18 cellular contexts compared by ENCODE assay signal in the genomic region with DNA sequence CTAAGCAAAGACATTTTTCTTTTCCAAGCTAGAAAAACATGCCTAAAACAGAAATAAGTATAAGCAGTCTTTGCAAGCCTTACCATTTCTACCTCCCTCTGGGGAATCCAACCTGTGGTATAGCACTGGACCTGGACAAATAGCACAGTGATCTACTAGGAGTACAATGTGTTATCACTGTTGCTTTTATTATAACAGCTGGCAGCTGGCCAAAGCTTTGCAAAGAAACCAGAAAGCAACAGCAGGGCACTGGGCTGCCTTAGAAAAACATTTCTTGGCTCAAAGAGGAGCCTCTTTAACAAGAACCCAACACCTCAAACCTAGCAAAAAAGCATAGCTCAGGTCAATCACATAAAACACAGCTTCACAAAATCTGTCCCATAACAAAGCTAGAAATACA.
DNase-seq lines count a peak whose midpoint lies in the region; ATAC-seq and TF ChIP-seq lines count a peak whose summit lies in the region.
"Had no signal": no experiment of that assay in that cellular context is flagged by ENCODE, and none has a peak within 500 bp of the region (broad histone marks: within the 10 kb centered on the region; RNA-seq: fewer than 3 reads in every experiment).

No MANE protein-coding gene starts in this region.

- no peak overlapping the region for H3K4me2 ChIP-seq in smooth muscle cell

- H3K79me2 ChIP-seq in smooth muscle cell (ENCODE audit: low read depth) = no peaks in the 10 kb centered on the region

- H3F3A ChIP-seq in smooth muscle cell (ENCODE audit: low read depth) = no peaks in the 10 kb centered on the region

- no peaks in the 10 kb centered on the region for H4K20me1 ChIP-seq in smooth muscle cell (ENCODE audit: low read depth)

- no peak overlapping the region for H3K9ac ChIP-seq in adipocyte (ENCODE audit: low read length)
- H3K9ac ChIP-seq in smooth muscle cell (ENCODE audit: low read depth) = no peak overlapping the region

- no peak overlapping the region for H2AFZ ChIP-seq in smooth muscle cell (ENCODE audit: low read depth)

- in situ Hi-C loops in HAP-1 (cut with MboI; ENCODE audit: low sequenced_read_pairs) = no loop called here

- H3K27ac ChIP-seq in right lobe of liver (no peak overlapping the region), smooth muscle cell (ENCODE audit: low read depth) (no peak overlapping the region)
- H3K27ac ChIP-seq: C4-2B had no signal

- H3K9me3 ChIP-seq in adipocyte (ENCODE audit: control insufficient read depth, low read length) (no peaks in the 10 kb centered on the region), right lobe of liver (no peaks in the 10 kb centered on the region), smooth muscle cell (replicated peaks; ENCODE audit: low read depth) (no peaks in the 10 kb centered on the region), HAP-1 (no peaks in the 10 kb centered on the region)

- H3K4me3 ChIP-seq in adipocyte (ENCODE audit: low read length) = no peak overlapping the region
- no peak overlapping the region for H3K4me3 ChIP-seq in right lobe of liver
- H3K4me3 ChIP-seq in smooth muscle cell = no peak overlapping the region
- H3K4me3 ChIP-seq in HAP-1 = no peak overlapping the region

- no peak for TF ChIP-seq CTCF in right lobe of liver (IDR thresholded peaks at IDR 0.05)
- no peak for TF ChIP-seq CTCF in smooth muscle cell (IDR thresholded peaks at IDR 0.05; ENCODE audit: borderline replicate concordance, insufficient read depth, poor library complexity, severe bottlenecking)

- no peak for TF ChIP-seq POLR2A in right lobe of liver (IDR thresholded peaks at IDR 0.05)

- H3K4me1 ChIP-seq in adipocyte (ENCODE audit: control insufficient read depth, insufficient read depth, low read length) = no peaks in the 10 kb centered on the region
- no peaks in the 10 kb centered on the region for H3K4me1 ChIP-seq in right lobe of liver
- H3K4me1 ChIP-seq in smooth muscle cell (ENCODE audit: low read depth) = no peaks in the 10 kb centered on the region
- H3K4me1 ChIP-seq in HAP-1 = no peaks in the 10 kb centered on the region

- H3K27me3 ChIP-seq in adipocyte (replicated peaks; ENCODE audit: control insufficient read depth, insufficient read depth, low read length) = no peaks in the 10 kb centered on the region
- no peaks in the 10 kb centered on the region for H3K27me3 ChIP-seq in right lobe of liver
- H3K27me3 ChIP-seq in smooth muscle cell (ENCODE audit: low read depth) = no peaks in the 10 kb centered on the region
- H3K27me3 ChIP-seq in HAP-1 (ENCODE audit: low read depth) = 0 out of 2 replicates have a peak, but pooled peaks cover 3% of the 10 kb centered on the region

- no peak for ATAC-seq in right lobe of liver
- ATAC-seq: activated CD4-positive, CD25-positive, alpha-beta regulatory T cell treated with anti-CD3 and anti-CD28 coated beads, Interleukin-2, amount 50 U/mL, for 24 hours; effector memory CD8-positive, alpha-beta T cell had no signal

- DNase-seq in DMS53 (lab: John Stamatoyannopoulos, UW) (peak; percentile 17), DMS53 treated with DMSO at 0.1 percent for 48 hours (lab: John Stamatoyannopoulos, UW; ENCODE audit: unreplicated experiment) (no peak), NCI-H128 (lab: John Stamatoyannopoulos, UW; ENCODE audit: unreplicated experiment) (peak; percentile 26), adipocyte (ENCODE audit: low read depth) (peak; percentile 34), lung microvascular endothelial cell (ENCODE audit: low read depth in 2 of 2) (peak; percentile 20 to 51), right lobe of liver (no peak), smooth muscle cell (lab: John Stamatoyannopoulos, UW; ENCODE audit: unreplicated experiment) (no peak), HAP-1 (ENCODE audit: low spot score in 2 of 2) (no peak)
- DNase-seq: 8988T; activated CD8-positive, alpha-beta memory T cell treated with anti-CD3 and anti-CD28 coated beads, Interleukin-2, amount 50 U/mL, for 4 hours; activated gamma-delta T cell treated with Interleukin-2 at 50 U/mL for 16 hours; effector memory CD8-positive, alpha-beta T cell; H9; hypothalamus; NCI-H774; T-helper 2 cell had no signal

- intact Hi-C loops in right lobe of liver (cut with DNase I) = no loop called here

- no peaks in the 10 kb centered on the region for H3K36me3 ChIP-seq in adipocyte (ENCODE audit: control insufficient read depth, insufficient read depth, low read length, severe bottlenecking)
- H3K36me3 ChIP-seq in right lobe of liver = no peaks in the 10 kb centered on the region
- H3K36me3 ChIP-seq in smooth muscle cell (ENCODE audit: low read depth) = no peaks in the 10 kb centered on the region
- no peaks in the 10 kb centered on the region for H3K36me3 ChIP-seq in HAP-1 (replicated peaks)

Comparison
In these comparisons a context has a peak if more than half of its experiments do, and no peak if none do; other contexts are left out.
1. DNase-seq: peak in DMS53 (single experiment), NCI-H128 (single experiment), adipocyte (single experiment) and lung microvascular endothelial cell (2 of 2); none in DMS53 treated with DMSO at 0.1 percent for 48 hours (single experiment), right lobe of liver (0 of 3), smooth muscle cell (single experiment) and HAP-1 (0 of 2).